ENCODE assay signal across 10 cellular contexts in genomic region chr13:110298566-110299321, GRCh38. TPM values are rescaled to one million over a fixed set of nuclear protein-coding genes. Genes with fewer than 3 reads are reported as not detected.
DNase-seq lines count a peak whose midpoint lies in the region; ATAC-seq and TF ChIP-seq lines count a peak whose summit lies in the region.
"Had no signal": no experiment of that assay in that cellular context is flagged by ENCODE, and none has a peak within 500 bp of the region (broad histone marks: within the 10 kb centered on the region; RNA-seq: fewer than 3 reads in every experiment).

No MANE protein-coding gene starts in this region.

- no peak overlapping the region for H2BK120ac ChIP-seq in H9 (ENCODE audit: low read depth, low read length, poor library complexity, severe bottlenecking)

- peak overlapping the region; percentile 15 for H3K18ac ChIP-seq in H9 (ENCODE audit: insufficient read length, low read depth, low read length)

- no peak overlapping the region for H3K23ac ChIP-seq in H9 (ENCODE audit: insufficient read length, low read depth, low read length)

- H4K20me1 ChIP-seq in H9 (ENCODE audit: control insufficient read depth, insufficient read depth, insufficient read length), result no peaks in the 10 kb centered on the region

- no peaks in the 10 kb centered on the region; the same call in 1 of the 2 replicates for H3K4me1 ChIP-seq in H9 (ENCODE audit: insufficient read depth, low read length)
- H3K4me1 ChIP-seq in spleen, result peaks cover 5 to 58% (median 31%) of the 10 kb centered on the region in 6 donors

- H3K27me3 Mint-ChIP-seq in H9 (ENCODE audit: low read depth), result peaks cover 5% of the 10 kb centered on the region

- no peak for TF ChIP-seq POLR2A in spleen (IDR thresholded peaks at IDR 0.05)

- no peak overlapping the region for H2BK5ac ChIP-seq in H9 (ENCODE audit: insufficient read length, low read length)

- no peak overlapping the region for H4K8ac ChIP-seq in H9 (replicated peaks; ENCODE audit: insufficient read length, low read depth, low read length)

- H3K9me3 ChIP-seq in H9 (ENCODE audit: control insufficient read depth, low read depth, low read length) (no peaks in the 10 kb centered on the region), spleen (no peaks in the 10 kb centered on the region)

- H3T11ph ChIP-seq in H9 (ENCODE audit: low read length), result no peak overlapping the region

- peak; percentile 60 for DNase-seq in H9
- peak; percentile 64 for DNase-seq in activated CD8-positive, alpha-beta memory T cell treated with anti-CD3 and anti-CD28 coated beads, Interleukin-2, amount 50 U/mL, for 48 hours
- peak; percentile 58 for DNase-seq in left ventricle myocardium superior
- DNase-seq in spleen, result peak; percentile 78
- DNase-seq in RKO (ENCODE audit: low spot score), result no peak
- no peak for DNase-seq in C1 segment of cervical spinal cord (lab: John Stamatoyannopoulos, UW)
- DNase-seq: NCI-H1694 treated with DMSO at 0.1 percent for 48 hours, SHP77 had no signal

- peak; percentile 58 for ATAC-seq in left ventricle myocardium superior
- no peak for ATAC-seq in HG02571 (IDR thresholded peaks at IDR 0.05; ENCODE audit: unreplicated experiment)
- no peak for ATAC-seq in GM19328 (IDR thresholded peaks at IDR 0.05; ENCODE audit: unreplicated experiment)

- no peak overlapping the region for H4K5ac ChIP-seq in H9 (ENCODE audit: insufficient read length, low read depth, low read length)

- H3K23me2 ChIP-seq in H9 (ENCODE audit: insufficient read length, low read depth, low read length, poor library complexity, severe bottlenecking), result no peaks in the 10 kb centered on the region

- H3K27ac Mint-ChIP-seq in H9, result no peak overlapping the region; a peak in 2 of 7 replicates

- H4K91ac ChIP-seq in H9 (ENCODE audit: insufficient read length, low read depth, low read length), result no peak overlapping the region

- peaks cover 31 to 38% of the 10 kb centered on the region in 2 experiments for H3K4me1 Mint-ChIP-seq in H9

- peak overlapping the region; percentile 9 for H3K4me2 ChIP-seq in H9 (ENCODE audit: insufficient read depth, insufficient read length, low read length)

- no peak overlapping the region for H2BK12ac ChIP-seq in H9 (ENCODE audit: insufficient read length, low read depth, low read length)

- H3K27me3 ChIP-seq in H9 (ENCODE audit: insufficient read depth, low read length) (no peaks in the 10 kb centered on the region), spleen (replicated peaks in 1 of 7) (peaks cover 0 to 40% (median 0%) of the 10 kb centered on the region in 7 donors)

- H3K4ac ChIP-seq in H9 (ENCODE audit: low read depth, low read length), result no peak overlapping the region

- H3K36me3 ChIP-seq in spleen, result no peaks in the 10 kb centered on the region

- peaks cover 2% of the 10 kb centered on the region; the same call in 1 of the 2 replicates for H3K79me2 ChIP-seq in H9 (ENCODE audit: insufficient read depth, low read length)

- H2AK5ac ChIP-seq in H9 (ENCODE audit: insufficient read length, low read length), result no peak overlapping the region

- no peak overlapping the region for H2BK20ac ChIP-seq in H9 (ENCODE audit: low read depth, low read length, poor library complexity, severe bottlenecking)

- no CpG with 5 or more reads among the region's 34 CpGs for WGBS in H9 (ENCODE audit: extremely low coverage, insufficient read length, low lambda C conversion rate)
- WGBS in spleen, 5 donors, result 12 to 31% (median 22%) methylated on average over 33 to 34 of the region's 34 CpGs

- intact Hi-C loops in left ventricle myocardium superior (cut with micrococcal nuclease) (no loop called here), spleen (cut with DNase I; ENCODE audit: low total_unique reads) (no loop called here)

- H3K36me3 Mint-ChIP-seq in H9 (ENCODE audit: insufficient read depth in 1 of 3, low read depth in 3 of 3), result peaks cover 0 to 2% (median 2%) of the 10 kb centered on the region in 3 experiments; a peak in 4 of 7 replicates

- peak overlapping the region in 3 of 8 donors; percentile 1 to 40 (median 12) for H3K4me3 ChIP-seq in spleen

- no peak overlapping the region for H2BK15ac ChIP-seq in H9 (ENCODE audit: low read depth, low read length)

- no peak overlapping the region for H2AFZ ChIP-seq in H9 (ENCODE audit: low read length)

- TF ChIP-seq CTCF in H9 (conservative IDR thresholded peaks at IDR 0.05), result no peak
- TF ChIP-seq CTCF in spleen (IDR thresholded peaks at IDR 0.05 in 8 of 11, conservative IDR thresholded peaks at IDR 0.05 in 3 of 11), result no peak

- no peaks in the 10 kb centered on the region for H3K79me1 ChIP-seq in H9 (ENCODE audit: insufficient read depth, low read depth, low read length, poor library complexity, severe bottlenecking)

- H3K27ac ChIP-seq in H9 (ENCODE audit: insufficient read length, low read depth, low read length) (no peak overlapping the region), spleen (peak overlapping the region; percentile 8 to 84 (median 80))

- peak overlapping the region in 1 of 2 experiments; percentile 43; a peak in 1 of 5 replicates for H3K4me3 Mint-ChIP-seq in H9

- no peak overlapping the region for H3K9ac ChIP-seq in H9 (ENCODE audit: extremely low read depth, insufficient read length, low read length)

- H3K56ac ChIP-seq in H9 (ENCODE audit: insufficient read length, low read depth, low read length), result no peak overlapping the region

- no peak overlapping the region for H3K14ac ChIP-seq in H9 (ENCODE audit: insufficient read depth, low read length)

- no peaks in the 10 kb centered on the region for H3K9me3 Mint-ChIP-seq in H9

RNA-seq across cellular contexts. Expression of gene COL4A1, which starts 8.2 kb away (rescaled TPM):
- total RNA-seq in H9 (2021) (73.1 and 74.6 TPM in 2 replicates), left ventricle myocardium superior (119 TPM), spleen (100 to 1,000 TPM; 251 to 959 (median 365) TPM)
- 10 to 100 TPM; 37.9 to 71.7 (median 61.5) TPM for polyA plus RNA-seq in spleen

RNA-seq across cellular contexts. Expression of gene COL4A2, which starts 8.3 kb away (rescaled TPM):
- total RNA-seq in H9 (2021), result 68.8 and 76.5 TPM in 2 replicates
- 126 TPM for total RNA-seq in left ventricle myocardium superior
- total RNA-seq in spleen, result 100 to 1,000 TPM; 296 to 712 (median 410) TPM
- polyA plus RNA-seq in spleen, result 100 to 1,000 TPM in 1 of 3 donors, 10 to 100 TPM in 2; 52.6 to 116 (median 76.3) TPM

Comparison
In these comparisons a context has a peak if more than half of its experiments do, and no peak if none do; other contexts are left out.
1. DNase-seq: peak in H9 (single experiment), activated CD8-positive, alpha-beta memory T cell treated with anti-CD3 and anti-CD28 coated beads, Interleukin-2, amount 50 U/mL, for 48 hours (single experiment), left ventricle myocardium superior (single experiment) and spleen (single experiment); none in RKO (single experiment) and C1 segment of cervical spinal cord (0 of 14).